8 cellular contexts compared by ENCODE assay signal in the genomic region with DNA sequence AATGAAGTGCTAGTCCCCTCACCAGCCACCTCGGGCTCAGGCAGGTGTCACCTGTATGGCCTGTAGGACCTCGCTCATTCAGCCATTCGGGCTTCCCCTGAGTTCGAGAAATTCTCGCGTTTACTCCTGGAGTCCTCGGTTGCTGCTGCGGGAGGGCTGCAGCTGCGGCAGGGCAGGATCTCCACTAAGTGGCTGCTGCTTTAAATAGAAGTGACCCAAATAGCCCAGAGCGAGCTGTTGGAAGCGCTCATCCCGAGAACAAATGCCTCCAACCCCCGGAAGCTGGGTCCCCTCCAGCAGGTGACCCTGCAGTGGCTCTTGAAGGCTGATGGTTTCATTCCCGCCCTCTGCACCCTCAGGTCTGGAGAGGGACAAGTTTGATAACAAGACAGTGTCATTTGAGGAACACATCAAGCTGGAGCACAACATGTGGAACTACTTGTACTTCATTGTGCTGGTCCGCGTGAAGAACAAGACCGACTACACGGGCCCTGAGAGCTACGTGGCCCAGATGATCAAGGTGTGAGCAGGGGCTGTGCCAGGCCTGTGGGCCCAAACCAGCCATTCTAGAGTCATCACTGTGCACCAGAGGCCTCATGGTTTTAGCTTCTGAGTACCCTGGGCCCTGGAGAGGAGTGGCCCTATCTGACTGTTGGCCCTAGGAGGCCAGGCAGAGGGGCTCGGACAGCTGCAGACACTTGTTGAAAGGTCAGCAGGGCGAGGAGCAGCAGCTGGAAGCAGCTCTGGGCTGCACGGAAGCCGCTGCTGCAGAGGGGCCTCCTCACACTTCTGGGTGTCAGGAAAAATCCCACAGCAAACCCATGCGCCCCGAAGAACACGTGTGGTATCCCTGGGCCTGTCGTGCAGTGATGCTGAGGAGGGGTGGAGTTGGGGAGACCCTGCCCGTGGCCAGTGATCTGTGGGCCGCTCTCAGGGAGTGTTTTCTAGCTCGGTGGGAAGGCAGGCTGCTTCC. TPM values are rescaled to one million over a fixed set of nuclear protein-coding genes. Genes with fewer than 3 reads are reported as not detected.
A peak's percentile ranks its signal among the peaks of the same experiment; 100 is the strongest.
DNase-seq lines count a peak whose midpoint lies in the region; ATAC-seq and TF ChIP-seq lines count a peak whose summit lies in the region.

No MANE protein-coding gene starts in this region.

- peak overlapping the region; percentile 87 for H3K27ac Mint-ChIP-seq in activated CD4-positive, alpha-beta T cell treated with anti-CD3 and anti-CD28 coated beads for 36 hours
- H3K27ac Mint-ChIP-seq in activated CD8-positive, alpha-beta T cell treated with anti-CD3 and anti-CD28 coated beads for 36 hours, result peak overlapping the region; percentile 79
- peak overlapping the region; percentile 78 to 95 for H3K27ac Mint-ChIP-seq in stimulated activated naive CD8-positive, alpha-beta T cell treated with anti-CD3 and anti-CD28 coated beads, Interleukin-15, amount 100 ng/mL, for 72 hours

- no peak for DNase-seq in activated CD4-positive, alpha-beta T cell treated with anti-CD3 and anti-CD28 coated beads for 36 hours
- no peak for DNase-seq in activated CD4-positive, alpha-beta T cell treated with anti-CD3 and anti-CD28 coated beads for 1 hour
- DNase-seq in activated CD8-positive, alpha-beta T cell treated with anti-CD3 and anti-CD28 coated beads for 36 hours, result no peak
- DNase-seq in right atrium auricular region (ENCODE audit: low spot score), result no peak
- DNase-seq in stimulated activated naive CD8-positive, alpha-beta T cell treated with anti-CD3 and anti-CD28 coated beads, Interleukin-15, amount 100 ng/mL, for 72 hours, result no peak
- DNase-seq in SKM-1 (lab: John Stamatoyannopoulos, UW; ENCODE audit: unreplicated experiment), result no peak
- no peak for DNase-seq in thyroid gland

- POLR2A ChIA-PET in activated CD4-positive, alpha-beta T cell treated with anti-CD3 and anti-CD28 coated beads for 36 hours (lab: Charles Lee), result interaction anchor here (0.6 kb wide), 1 partner anchor 121 kb away, joined by 3 read pairs; no protein-coding TSS in a partner anchor
- POLR2A ChIA-PET in activated CD8-positive, alpha-beta T cell treated with anti-CD3 and anti-CD28 coated beads for 36 hours (lab: Charles Lee), result interaction anchor here (0.9 to 5.1 kb wide), 11 partner anchors 10 to 389 kb away, joined by 3 to 33 read pairs (median 4); a partner anchor contains a TSS

- WGBS in thyroid gland, 2 donors, result 79 to 85% methylated on average over 24 to 29 of the region's 30 CpGs

- H3K36me3 Mint-ChIP-seq in activated CD4-positive, alpha-beta T cell treated with anti-CD3 and anti-CD28 coated beads for 36 hours (ENCODE audit: low read depth), result peaks cover 70% of the 10 kb centered on the region
- H3K36me3 Mint-ChIP-seq in activated CD8-positive, alpha-beta T cell treated with anti-CD3 and anti-CD28 coated beads for 36 hours (ENCODE audit: low read depth), result peaks cover 70% of the 10 kb centered on the region

- no peak for TF ChIP-seq CTCF in activated CD8-positive, alpha-beta T cell treated with anti-CD3 and anti-CD28 coated beads for 36 hours (IDR thresholded peaks at IDR 0.05)
- TF ChIP-seq CTCF in right atrium auricular region (IDR thresholded peaks at IDR 0.05) (no peak), thyroid gland (IDR thresholded peaks at IDR 0.05) (no peak)

- no peak for TF ChIP-seq POLR2A in thyroid gland (IDR thresholded peaks at IDR 0.05)

- intact Hi-C loops in activated CD4-positive, alpha-beta T cell treated with anti-CD3 and anti-CD28 coated beads for 36 hours (cut with DNase I, micrococcal nuclease), result loop anchor here in 1 of 2 experiments (5.0 kb wide), 1 partner anchor 241 kb away; a partner anchor contains a TSS
- intact Hi-C loops in activated CD8-positive, alpha-beta T cell treated with anti-CD3 and anti-CD28 coated beads for 36 hours (cut with micrococcal nuclease), result no loop called here
- intact Hi-C loops in thyroid gland (cut with DNase I), result no loop called here

- ATAC-seq in activated CD4-positive, alpha-beta T cell treated with anti-CD3 and anti-CD28 coated beads for 36 hours, result no peak
- no peak for ATAC-seq in activated CD8-positive, alpha-beta T cell treated with anti-CD3 and anti-CD28 coated beads for 36 hours
- ATAC-seq in stimulated activated naive CD8-positive, alpha-beta T cell treated with anti-CD3 and anti-CD28 coated beads, Interleukin-15, amount 100 ng/mL, for 72 hours, result no peak
- no peak for ATAC-seq in HG03521 (IDR thresholded peaks at IDR 0.05; ENCODE audit: unreplicated experiment)

- H3K27ac ChIP-seq in right atrium auricular region (peak overlapping the region; percentile 85 to 87), thyroid gland (no peak overlapping the region)

- peak overlapping the region; percentile 2 for H3K4me3 Mint-ChIP-seq in activated CD4-positive, alpha-beta T cell treated with anti-CD3 and anti-CD28 coated beads for 36 hours
- H3K4me3 Mint-ChIP-seq in activated CD8-positive, alpha-beta T cell treated with anti-CD3 and anti-CD28 coated beads for 36 hours, result no peak overlapping the region
- H3K4me3 Mint-ChIP-seq in stimulated activated naive CD8-positive, alpha-beta T cell treated with anti-CD3 and anti-CD28 coated beads, Interleukin-15, amount 100 ng/mL, for 72 hours, result peak overlapping the region; percentile 65 to 72

- H3K27me3 ChIP-seq in right atrium auricular region, result no peaks in the 10 kb centered on the region
- no peaks in the 10 kb centered on the region for H3K27me3 ChIP-seq in thyroid gland

- no peaks in the 10 kb centered on the region for H3K27me3 Mint-ChIP-seq in activated CD4-positive, alpha-beta T cell treated with anti-CD3 and anti-CD28 coated beads for 36 hours
- no peaks in the 10 kb centered on the region for H3K27me3 Mint-ChIP-seq in activated CD8-positive, alpha-beta T cell treated with anti-CD3 and anti-CD28 coated beads for 36 hours
- H3K27me3 Mint-ChIP-seq in stimulated activated naive CD8-positive, alpha-beta T cell treated with anti-CD3 and anti-CD28 coated beads, Interleukin-15, amount 100 ng/mL, for 72 hours, result no peaks in the 10 kb centered on the region

- H3K4me1 Mint-ChIP-seq in activated CD4-positive, alpha-beta T cell treated with anti-CD3 and anti-CD28 coated beads for 36 hours, result peaks cover 74% of the 10 kb centered on the region
- peaks cover 71% of the 10 kb centered on the region for H3K4me1 Mint-ChIP-seq in activated CD8-positive, alpha-beta T cell treated with anti-CD3 and anti-CD28 coated beads for 36 hours (ENCODE audit: low read depth)
- H3K4me1 Mint-ChIP-seq in stimulated activated naive CD8-positive, alpha-beta T cell treated with anti-CD3 and anti-CD28 coated beads, Interleukin-15, amount 100 ng/mL, for 72 hours, result peaks cover 76% of the 10 kb centered on the region

- H3K9me3 Mint-ChIP-seq in activated CD4-positive, alpha-beta T cell treated with anti-CD3 and anti-CD28 coated beads for 36 hours (ENCODE audit: low read depth), result no peaks in the 10 kb centered on the region
- H3K9me3 Mint-ChIP-seq in activated CD8-positive, alpha-beta T cell treated with anti-CD3 and anti-CD28 coated beads for 36 hours, result no peaks in the 10 kb centered on the region
- no peaks in the 10 kb centered on the region for H3K9me3 Mint-ChIP-seq in stimulated activated naive CD8-positive, alpha-beta T cell treated with anti-CD3 and anti-CD28 coated beads, Interleukin-15, amount 100 ng/mL, for 72 hours

- H3K36me3 ChIP-seq in right atrium auricular region (peaks cover 50% of the 10 kb centered on the region), thyroid gland (peaks cover 71 to 80% of the 10 kb centered on the region in 2 donors)

- H3K4me3 ChIP-seq in right atrium auricular region (no peak overlapping the region), thyroid gland (replicated peaks in 1 of 3) (no peak overlapping the region)

- peaks cover 0 to 78% of the 10 kb centered on the region in 2 donors for H3K4me1 ChIP-seq in right atrium auricular region
- H3K4me1 ChIP-seq in thyroid gland, result peaks cover 7 to 43% of the 10 kb centered on the region in 2 donors

- no peaks in the 10 kb centered on the region for H3K9me3 ChIP-seq in right atrium auricular region
- H3K9me3 ChIP-seq in thyroid gland, result no peaks in the 10 kb centered on the region

- CTCF ChIA-PET in activated CD4-positive, alpha-beta T cell treated with anti-CD3 and anti-CD28 coated beads for 36 hours (lab: Charles Lee), result interaction anchor here (0.6 to 2.7 kb wide), 9 partner anchors 8 to 1652 kb away, joined by 3 to 8 read pairs (median 3); a partner anchor contains a TSS
- CTCF ChIA-PET in activated CD8-positive, alpha-beta T cell treated with anti-CD3 and anti-CD28 coated beads for 36 hours (lab: Charles Lee), result interaction anchor here (0.8 to 3.3 kb wide), 7 partner anchors 10 to 114 kb away, joined by 3 to 17 read pairs (median 6); a partner anchor contains a TSS

RNA-seq across cellular contexts. Expression of a gene that starts 18.0 kb away (rescaled TPM):
- 100 to 1,000 TPM; 141 to 147 TPM for total RNA-seq in activated CD4-positive, alpha-beta T cell treated with anti-CD3 and anti-CD28 coated beads for 36 hours
- 100 to 1,000 TPM; 127 to 128 TPM for total RNA-seq in activated CD8-positive, alpha-beta T cell treated with anti-CD3 and anti-CD28 coated beads for 36 hours
- total RNA-seq in right atrium auricular region (100 to 1,000 TPM in 1 of 2 donors, 10 to 100 TPM in 1; 69.1 to 143 TPM), thyroid gland (10 to 100 TPM; 21.1 to 74.7 (median 32.7) TPM)

RNA-seq across cellular contexts. Expression of a gene that starts 53.2 kb away (rescaled TPM):
- not detected for total RNA-seq in activated CD4-positive, alpha-beta T cell treated with anti-CD3 and anti-CD28 coated beads for 36 hours
- total RNA-seq in activated CD8-positive, alpha-beta T cell treated with anti-CD3 and anti-CD28 coated beads for 36 hours, result not detected
- total RNA-seq in right atrium auricular region, result 10 to 100 TPM; 17.3 to 29.9 TPM
- total RNA-seq in thyroid gland, result 10 to 100 TPM in 3 of 4 donors, 1 to 10 TPM in 1; 7.9 to 20.5 (median 17.1) TPM

Comparison
In these comparisons a context has a peak if more than half of its experiments do, and no peak if none do; other contexts are left out.
1. H3K27ac ChIP-seq: peak in right atrium auricular region (2 of 2); none in thyroid gland (0 of 3).
2. RNA of a gene that starts 53.2 kb away (total RNA-seq): 17.3 to 29.9 TPM in right atrium auricular region and 7.9 to 20.5 TPM in thyroid gland; not detected in activated CD4-positive, alpha-beta T cell treated with anti-CD3 and anti-CD28 coated beads for 36 hours and not detected in activated CD8-positive, alpha-beta T cell treated with anti-CD3 and anti-CD28 coated beads for 36 hours; every median in the first group is over 4 times any median in the second.
3. Peak in every context shown above with its lines, with median percentiles within 50 percentile points of each other: H3K27ac Mint-ChIP-seq.